ENCODE assay signal across 1 cellular context in genomic region chr1:2687638-2688620, GRCh38. TPM values are rescaled to one million over a fixed set of nuclear protein-coding genes. Genes with fewer than 3 reads are reported as not detected.
"Had no signal": no experiment of that assay in that cellular context is flagged by ENCODE, and none has a peak within 500 bp of the region (broad histone marks: within the 10 kb centered on the region; RNA-seq: fewer than 3 reads in every experiment).

No MANE protein-coding gene starts in this region.

RNA-seq across cellular contexts. Expression of gene MMEL1, which starts 55.1 kb away (rescaled TPM):
- total RNA-seq: cardiac muscle cell had no signal
- polyA plus RNA-seq: cardiac muscle cell had no signal
